Comparison of ENCODE assay signal across 16 cellular contexts in genomic region chr4:23855912-23856605, GRCh38. TPM values are rescaled to one million over a fixed set of nuclear protein-coding genes. Genes with fewer than 3 reads are reported as not detected.
DNase-seq lines count a peak whose midpoint lies in the region; ATAC-seq and TF ChIP-seq lines count a peak whose summit lies in the region.
"Had no signal": no experiment of that assay in that cellular context is flagged by ENCODE, and none has a peak within 500 bp of the region (broad histone marks: within the 10 kb centered on the region; RNA-seq: fewer than 3 reads in every experiment).

No MANE protein-coding gene starts in this region.

- ATAC-seq in HG03135 (IDR thresholded peaks at IDR 0.05; ENCODE audit: unreplicated experiment) (no peak), HG02970 (IDR thresholded peaks at IDR 0.05; ENCODE audit: low FRiP score, unreplicated experiment) (no peak)
- ATAC-seq: K562 had no signal

- in situ Hi-C loops in astrocyte of the spinal cord (cut with HindIII; ENCODE audit: low sequenced_read_pairs) (no loop called here), GM13977 (cut with MboI; ENCODE audit: low pct_unique_long_range_greater_than_20kb, low sequenced_read_pairs, unreplicated experiment) (no loop called here)

- no peak overlapping the region for H3K4me3 ChIP-seq in astrocyte of the spinal cord (ENCODE audit: low read depth, low read length)
- H3K4me3 ChIP-seq: K562, upper lobe of right lung had no signal

- DNase-seq in A172 (ENCODE audit: low spot score), result peak; percentile 44
- DNase-seq in HCEC 1CT, result peak; percentile 37
- peak; percentile 80 for DNase-seq in astrocyte of the spinal cord (ENCODE audit: low read depth, low spot score)
- peak; percentile 56 for DNase-seq in kidney tubule cell (ENCODE audit: low spot score)
- DNase-seq in NCI-H2227 (lab: John Stamatoyannopoulos, UW; ENCODE audit: unreplicated experiment), result no peak
- no peak for DNase-seq in GM13977 (ENCODE audit: low spot score)
- DNase-seq: activated CD4-positive, alpha-beta T cell treated with anti-CD3 and anti-CD28 coated beads for 48 hours; activated naive CD4-positive, alpha-beta T cell treated with anti-CD3 and anti-CD28 coated beads, Interleukin-2, amount 50 U/mL, for 16 hours; Caco-2; NCI-H2171 treated with DMSO at 0.1 percent for 48 hours; stimulated activated naive CD4-positive, alpha-beta T cell had no signal

- TF ChIP-seq CTCF in astrocyte of the spinal cord (IDR thresholded peaks at IDR 0.05; ENCODE audit: low read depth, low read length) (no peak), GM13977 (IDR thresholded peaks at IDR 0.05; ENCODE audit: extremely low read depth, insufficient read depth, missing control alignments) (no peak)

RNA-seq across cellular contexts. Expression of gene PPARGC1A, which starts 33.8 kb away (rescaled TPM):
- 2.1 and 3.1 TPM in 2 replicates for total RNA-seq in A172 (2014; rRNA removed; shearing (Covaris generic))
- total RNA-seq: Caco-2; T-helper 2 cell treated with Interferon-gamma antibody and Interleukin-4, amounts not matched to agents 100 ng/mL and 5 ng/mL, for 36 hours had no signal

Comparison
In these comparisons a context has a peak if more than half of its experiments do, and no peak if none do; other contexts are left out.
1. DNase-seq: peak in A172 (single experiment), HCEC 1CT (single experiment), astrocyte of the spinal cord (single experiment) and kidney tubule cell (single experiment); none in NCI-H2227 (single experiment) and GM13977 (single experiment).